ENCODE assay signal across 23 cellular contexts in genomic region chr5:162672030-162672429, GRCh38.
"Had no signal": no experiment of that assay in that cellular context is flagged by ENCODE, and none has a peak within 500 bp of the region (broad histone marks: within the 10 kb centered on the region; RNA-seq: fewer than 3 reads in every experiment).

No MANE protein-coding gene starts in this region.

- H3K27ac Mint-ChIP-seq: effector memory CD8-positive, alpha-beta T cell; mesothelial cell of epicardium; naive B cell; natural killer cell treated with Interleukin-12 subunit alpha and Interleukin-12 subunit beta and Interleukin-15 and Interleukin-18, amount 100 ng/mL, for 72 hours; stimulated activated naive B cell treated with anti-CD40 and anti-IgM and Interleukin-4, amounts not matched to agents 10 μg/mL and 1 μg/mL and 100 μg/mL, for 72 hours; stimulated activated naive CD8-positive, alpha-beta T cell treated with anti-CD3 and anti-CD28 coated beads, Interleukin-15, Interleukin-2, amounts not matched to agents 100 ng/mL and 50 ng/mL, for 24 hours had no signal

- H3K4me3 ChIP-seq: coronary artery, mucosa of descending colon, pancreas, thoracic aorta, tibial nerve, upper lobe of left lung, uterus had no signal

- H3K36me3 ChIP-seq: neutrophil, pancreas, thoracic aorta, tibial nerve, upper lobe of left lung, uterus had no signal

- H3K9me3 Mint-ChIP-seq: mesothelial cell of epicardium, neural crest cell had no signal

- FAIRE-seq: frontal cortex, keratinocyte, pancreas, small intestine had no signal

- DNase-seq: dermis blood vessel endothelial cell; effector memory CD8-positive, alpha-beta T cell; mesenchymal stem cell; mucosa of descending colon; naive B cell; pancreas; retina; small intestine; stimulated activated CD4-positive, alpha-beta T cell treated with anti-CD3 and anti-CD28 coated beads, Interleukin-15, amount 100 ng/mL, for 24 hours; stimulated activated CD4-positive, alpha-beta T cell treated with anti-CD3 and anti-CD28 coated beads, Interleukin-2, amount 100 ng/mL, for 48 hours; stimulated activated naive B cell treated with anti-CD40 and anti-IgM and Interleukin-4, amounts not matched to agents 10 μg/mL and 1 μg/mL and 100 μg/mL, for 72 hours; upper lobe of left lung; uterus had no signal

- H3K27ac ChIP-seq: coronary artery, neutrophil, pancreas, thoracic aorta, tibial nerve, upper lobe of left lung, uterus had no signal

- H3K4me3 Mint-ChIP-seq: effector memory CD8-positive, alpha-beta T cell; mesothelial cell of epicardium; naive B cell; natural killer cell treated with Interleukin-12 subunit alpha and Interleukin-12 subunit beta and Interleukin-15 and Interleukin-18, amount 100 ng/mL, for 72 hours; neural crest cell; stimulated activated naive B cell treated with anti-CD40 and anti-IgM and Interleukin-4, amounts not matched to agents 10 μg/mL and 1 μg/mL and 100 μg/mL, for 72 hours; stimulated activated naive CD8-positive, alpha-beta T cell treated with anti-CD3 and anti-CD28 coated beads, Interleukin-15, Interleukin-2, amounts not matched to agents 100 ng/mL and 50 ng/mL, for 24 hours had no signal

- H3K9me3 ChIP-seq: mucosa of descending colon, neutrophil, pancreas, thoracic aorta, tibial nerve, upper lobe of left lung, uterus had no signal

- H3K36me3 Mint-ChIP-seq: mesothelial cell of epicardium; naive B cell; natural killer cell treated with Interleukin-12 subunit alpha and Interleukin-12 subunit beta and Interleukin-15 and Interleukin-18, amount 100 ng/mL, for 72 hours; stimulated activated naive B cell treated with anti-CD40 and anti-IgM and Interleukin-4, amounts not matched to agents 10 μg/mL and 1 μg/mL and 100 μg/mL, for 72 hours had no signal

- H3K27me3 ChIP-seq: neutrophil, pancreas, tibial nerve, upper lobe of left lung, uterus had no signal

- H3K4me1 ChIP-seq: pancreas, tibial nerve, upper lobe of left lung, uterus had no signal

- H3K4me1 Mint-ChIP-seq: mesothelial cell of epicardium; naive B cell; neural crest cell; stimulated activated naive B cell treated with anti-CD40 and anti-IgM and Interleukin-4, amounts not matched to agents 10 μg/mL and 1 μg/mL and 100 μg/mL, for 72 hours had no signal

- H3K27me3 Mint-ChIP-seq: effector memory CD8-positive, alpha-beta T cell; naive B cell; natural killer cell treated with Interleukin-12 subunit alpha and Interleukin-12 subunit beta and Interleukin-15 and Interleukin-18, amount 100 ng/mL, for 72 hours; stimulated activated naive B cell treated with anti-CD40 and anti-IgM and Interleukin-4, amounts not matched to agents 10 μg/mL and 1 μg/mL and 100 μg/mL, for 72 hours; stimulated activated naive CD8-positive, alpha-beta T cell treated with anti-CD3 and anti-CD28 coated beads, Interleukin-15, Interleukin-2, amounts not matched to agents 100 ng/mL and 50 ng/mL, for 24 hours had no signal

- ATAC-seq: effector memory CD8-positive, alpha-beta T cell; mucosa of descending colon; natural killer cell treated with Interleukin-12 subunit alpha and Interleukin-12 subunit beta and Interleukin-15 and Interleukin-18, amount 100 ng/mL, for 72 hours; stimulated activated naive B cell treated with anti-CD40 and anti-IgM and Interleukin-4, amounts not matched to agents 10 μg/mL and 1 μg/mL and 100 μg/mL, for 72 hours had no signal
